ENCODE assay signal across 8 cellular contexts in genomic region chr14:106001279-106001678, GRCh38.
A peak's percentile ranks its signal among the peaks of the same experiment; 100 is the strongest.
DNase-seq lines count a peak whose midpoint lies in the region; ATAC-seq and TF ChIP-seq lines count a peak whose summit lies in the region.
"Not testable (repeated sequence)": the region's sequence is repeated elsewhere in the genome, so short reads cannot be mapped to it uniquely, and the experiment has no call there.

No MANE protein-coding gene starts in this region.

- not testable (repeated sequence) for H3K4me3 Mint-ChIP-seq in activated T-helper 17 cell treated with anti-CD3 and anti-CD28 coated beads, Interleukin-2, amount 50 U/mL, for 72 hours; chondrocyte (ENCODE audit: unreplicated experiment); naive thymus-derived CD4-positive, alpha-beta T cell; stimulated activated naive CD8-positive, alpha-beta T cell treated with anti-CD3 and anti-CD28 coated beads, Interleukin-15, amount 100 ng/mL, for 72 hours

- CTCF ChIA-PET in naive thymus-derived CD4-positive, alpha-beta T cell (lab: Charles Lee), result interaction anchor here (1.0 to 2.1 kb wide), 5 partner anchors 14 to 31 kb away, joined by 4 to 14 read pairs (median 7); no protein-coding TSS in a partner anchor

- not testable (repeated sequence) for H3K36me3 ChIP-seq in naive thymus-derived CD4-positive, alpha-beta T cell (ENCODE audit: control insufficient read depth in 2 of 3, insufficient read depth in 3 of 3, low read length in 3 of 3)

- POLR2A ChIA-PET in naive thymus-derived CD4-positive, alpha-beta T cell (lab: Charles Lee), result interaction anchor here (0.6 kb wide), 1 partner anchor 29 kb away, joined by 3 read pairs; no protein-coding TSS in a partner anchor

- not testable (repeated sequence) for H3K9me3 ChIP-seq in naive thymus-derived CD4-positive, alpha-beta T cell (ENCODE audit: control insufficient read depth in 2 of 3, low read length in 3 of 3)

- not testable (repeated sequence) for H3K4me3 ChIP-seq in GM12864 (ENCODE audit: low read depth, low read length); NB4 (ENCODE audit: low read depth, low read length); naive thymus-derived CD4-positive, alpha-beta T cell (ENCODE audit: low read length)

- H3K36me3 Mint-ChIP-seq in activated T-helper 17 cell treated with anti-CD3 and anti-CD28 coated beads, Interleukin-2, amount 50 U/mL, for 72 hours (ENCODE audit: low read depth); chondrocyte (ENCODE audit: low read depth); naive thymus-derived CD4-positive, alpha-beta T cell: not testable (repeated sequence)

- peak; percentile 43 for ATAC-seq in GM19035 (IDR thresholded peaks at IDR 0.05; ENCODE audit: unreplicated experiment)
- peak; percentile 50 for ATAC-seq in activated T-helper 17 cell treated with anti-CD3 and anti-CD28 coated beads, Interleukin-2, amount 50 U/mL, for 72 hours (replicated peaks)
- peak; percentile 59 for ATAC-seq in naive thymus-derived CD4-positive, alpha-beta T cell
- ATAC-seq in stimulated activated naive CD8-positive, alpha-beta T cell treated with anti-CD3 and anti-CD28 coated beads, Interleukin-15, amount 100 ng/mL, for 72 hours, result peak; percentile 40

- intact Hi-C loops in naive thymus-derived CD4-positive, alpha-beta T cell (cut with micrococcal nuclease), result loop anchor here in 1 of 2 donors (10.0 kb wide), 1 partner anchor 184 kb away; no protein-coding TSS in a partner anchor

- H3K27me3 Mint-ChIP-seq in activated T-helper 17 cell treated with anti-CD3 and anti-CD28 coated beads, Interleukin-2, amount 50 U/mL, for 72 hours; chondrocyte (ENCODE audit: low read depth); naive thymus-derived CD4-positive, alpha-beta T cell; stimulated activated naive CD8-positive, alpha-beta T cell treated with anti-CD3 and anti-CD28 coated beads, Interleukin-15, amount 100 ng/mL, for 72 hours: not testable (repeated sequence)

- not testable (repeated sequence) for H3K27ac ChIP-seq in naive thymus-derived CD4-positive, alpha-beta T cell (ENCODE audit: low read depth, low read length)

- not testable (repeated sequence) for H3K9me3 Mint-ChIP-seq in activated T-helper 17 cell treated with anti-CD3 and anti-CD28 coated beads, Interleukin-2, amount 50 U/mL, for 72 hours; chondrocyte (ENCODE audit: low read depth); stimulated activated naive CD8-positive, alpha-beta T cell treated with anti-CD3 and anti-CD28 coated beads, Interleukin-15, amount 100 ng/mL, for 72 hours
- peaks cover 0 to 10% (median 0%) of the 10 kb centered on the region in 11 donors for H3K9me3 Mint-ChIP-seq in naive thymus-derived CD4-positive, alpha-beta T cell

- H3K27ac Mint-ChIP-seq in activated T-helper 17 cell treated with anti-CD3 and anti-CD28 coated beads, Interleukin-2, amount 50 U/mL, for 72 hours, result peak overlapping the region; percentile 55
- H3K27ac Mint-ChIP-seq in chondrocyte (ENCODE audit: unreplicated experiment); stimulated activated naive CD8-positive, alpha-beta T cell treated with anti-CD3 and anti-CD28 coated beads, Interleukin-15, amount 100 ng/mL, for 72 hours: not testable (repeated sequence)
- peak overlapping the region; percentile 52 to 88 (median 75) for H3K27ac Mint-ChIP-seq in naive thymus-derived CD4-positive, alpha-beta T cell

- peaks cover 23% of the 10 kb centered on the region for H3K4me1 Mint-ChIP-seq in activated T-helper 17 cell treated with anti-CD3 and anti-CD28 coated beads, Interleukin-2, amount 50 U/mL, for 72 hours
- H3K4me1 Mint-ChIP-seq in chondrocyte (ENCODE audit: low read depth), result not testable (repeated sequence)
- H3K4me1 Mint-ChIP-seq in naive thymus-derived CD4-positive, alpha-beta T cell, result peaks cover 19 to 74% (median 55%) of the 10 kb centered on the region in 7 donors
- H3K4me1 Mint-ChIP-seq in stimulated activated naive CD8-positive, alpha-beta T cell treated with anti-CD3 and anti-CD28 coated beads, Interleukin-15, amount 100 ng/mL, for 72 hours, result peaks cover 67% of the 10 kb centered on the region

- peak; percentile 41 for TF ChIP-seq CTCF in GM12864 (IDR thresholded peaks at IDR 0.05; ENCODE audit: low read depth, low read length, missing control alignments)
- peak; percentile 33 for TF ChIP-seq CTCF in NB4 (IDR thresholded peaks at IDR 0.05; ENCODE audit: low read depth, low read length)
- peak; percentile 14 for TF ChIP-seq CTCF in chondrocyte (IDR thresholded peaks at IDR 0.05)

- peaks cover 19 to 42% of the 10 kb centered on the region in 2 donors for H3K4me1 ChIP-seq in naive thymus-derived CD4-positive, alpha-beta T cell (ENCODE audit: control insufficient read depth in 2 of 2, insufficient read depth in 2 of 2, low read length in 2 of 2)

- TF ChIP-seq POLR2A in NB4 (IDR thresholded peaks at IDR 0.05; ENCODE audit: extremely low read depth, insufficient read length), result not testable (repeated sequence)

- not testable (repeated sequence) for H3K27me3 ChIP-seq in naive thymus-derived CD4-positive, alpha-beta T cell (ENCODE audit: control insufficient read depth in 2 of 2, insufficient read depth in 2 of 2, low read length in 2 of 2)

- not testable (repeated sequence) for DNase-seq in GM12864 (ENCODE audit: low read depth); chondrocyte (ENCODE audit: low spot score)
- DNase-seq in NB4 (ENCODE audit: low read depth), result peak; percentile 23
- DNase-seq in activated CD4-positive, alpha-beta T cell treated with anti-CD3 and anti-CD28 coated beads for 48 hours, result peak; percentile 65
- DNase-seq in naive thymus-derived CD4-positive, alpha-beta T cell, result peak in 3 of 9 donors; percentile 19 to 47 (median 42)
- DNase-seq in stimulated activated naive CD8-positive, alpha-beta T cell treated with anti-CD3 and anti-CD28 coated beads, Interleukin-15, amount 100 ng/mL, for 72 hours, result peak in 1 of 2 donors; percentile 71
